ENCODE assay signal across 1 cellular context in the genomic region with DNA sequence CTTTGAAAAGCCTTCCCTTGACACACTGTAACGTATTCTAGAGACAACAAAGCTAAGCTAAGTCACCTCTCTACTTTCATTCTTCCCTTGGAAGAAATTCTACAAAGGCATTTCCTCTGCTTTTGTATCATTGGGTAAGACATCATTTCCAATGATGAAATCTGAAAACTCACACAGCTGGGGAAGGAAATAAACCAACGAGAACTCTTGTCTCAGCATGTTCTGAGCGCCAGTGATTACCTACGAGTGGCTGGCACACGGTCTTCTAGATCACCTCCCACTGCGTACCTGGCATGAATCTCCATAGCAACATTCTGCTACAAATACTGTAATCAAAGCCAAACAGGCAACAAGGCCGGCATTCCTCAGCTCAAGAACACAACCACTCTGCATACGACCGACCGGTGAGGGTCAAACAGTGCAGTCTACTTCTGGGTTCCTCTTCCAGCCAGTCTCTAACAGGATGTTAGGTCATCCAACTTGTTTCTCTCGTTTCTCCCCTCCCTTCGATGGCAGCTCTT.
TF ChIP-seq lines count a peak whose summit lies in the region.

No MANE protein-coding gene starts in this region.

TF ChIP-seq in SK-N-SH treated with all-trans-retinoic acid at 6 μM for 48 hours, 23 proteins besides CTCF, POLR2A, EP300 and RAD21 (continued from another document):
- TF ChIP-seq ARNTL (CRISPR knock-in tag; IDR thresholded peaks at IDR 0.05; ENCODE audit: borderline replicate concordance, low read depth) (no peak), ZNF8 (CRISPR knock-in tag; IDR thresholded peaks at IDR 0.05) (no peak), TCF4 (CRISPR knock-in tag; IDR thresholded peaks at IDR 0.05; ENCODE audit: borderline replicate concordance) (no peak), ZFP30 (CRISPR knock-in tag; IDR thresholded peaks at IDR 0.05) (no peak), ESRRG (CRISPR knock-in tag; IDR thresholded peaks at IDR 0.05) (no peak), BACH2 (CRISPR knock-in tag; IDR thresholded peaks at IDR 0.05; ENCODE audit: borderline replicate concordance) (no peak), ISL1 (CRISPR knock-in tag; IDR thresholded peaks at IDR 0.05) (no peak)
- TF ChIP-seq, protein P1, sequence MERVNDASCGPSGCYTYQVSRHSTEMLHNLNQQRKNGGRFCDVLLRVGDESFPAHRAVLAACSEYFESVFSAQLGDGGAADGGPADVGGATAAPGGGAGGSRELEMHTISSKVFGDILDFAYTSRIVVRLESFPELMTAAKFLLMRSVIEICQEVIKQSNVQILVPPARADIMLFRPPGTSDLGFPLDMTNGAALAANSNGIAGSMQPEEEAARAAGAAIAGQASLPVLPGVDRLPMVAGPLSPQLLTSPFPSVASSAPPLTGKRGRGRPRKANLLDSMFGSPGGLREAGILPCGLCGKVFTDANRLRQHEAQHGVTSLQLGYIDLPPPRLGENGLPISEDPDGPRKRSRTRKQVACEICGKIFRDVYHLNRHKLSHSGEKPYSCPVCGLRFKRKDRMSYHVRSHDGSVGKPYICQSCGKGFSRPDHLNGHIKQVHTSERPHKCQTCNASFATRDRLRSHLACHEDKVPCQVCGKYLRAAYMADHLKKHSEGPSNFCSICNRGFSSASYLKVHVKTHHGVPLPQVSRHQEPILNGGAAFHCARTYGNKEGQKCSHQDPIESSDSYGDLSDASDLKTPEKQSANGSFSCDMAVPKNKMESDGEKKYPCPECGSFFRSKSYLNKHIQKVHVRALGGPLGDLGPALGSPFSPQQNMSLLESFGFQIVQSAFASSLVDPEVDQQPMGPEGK (CRISPR knock-in tag; IDR thresholded peaks at IDR 0.05; ENCODE audit: borderline replicate concordance): no peak
